1 cellular context compared by ENCODE assay signal in genomic region chr17:72092710-72093322, GRCh38.
A peak's percentile ranks its signal among the peaks of the same experiment; 100 is the strongest.
TF ChIP-seq lines count a peak whose summit lies in the region.

No MANE protein-coding gene starts in this region.

TF ChIP-seq in HepG2, 621 proteins besides CTCF, POLR2A, EP300 and RAD21 (continued from another document and continues in another):
- TF ChIP-seq, protein P1, sequence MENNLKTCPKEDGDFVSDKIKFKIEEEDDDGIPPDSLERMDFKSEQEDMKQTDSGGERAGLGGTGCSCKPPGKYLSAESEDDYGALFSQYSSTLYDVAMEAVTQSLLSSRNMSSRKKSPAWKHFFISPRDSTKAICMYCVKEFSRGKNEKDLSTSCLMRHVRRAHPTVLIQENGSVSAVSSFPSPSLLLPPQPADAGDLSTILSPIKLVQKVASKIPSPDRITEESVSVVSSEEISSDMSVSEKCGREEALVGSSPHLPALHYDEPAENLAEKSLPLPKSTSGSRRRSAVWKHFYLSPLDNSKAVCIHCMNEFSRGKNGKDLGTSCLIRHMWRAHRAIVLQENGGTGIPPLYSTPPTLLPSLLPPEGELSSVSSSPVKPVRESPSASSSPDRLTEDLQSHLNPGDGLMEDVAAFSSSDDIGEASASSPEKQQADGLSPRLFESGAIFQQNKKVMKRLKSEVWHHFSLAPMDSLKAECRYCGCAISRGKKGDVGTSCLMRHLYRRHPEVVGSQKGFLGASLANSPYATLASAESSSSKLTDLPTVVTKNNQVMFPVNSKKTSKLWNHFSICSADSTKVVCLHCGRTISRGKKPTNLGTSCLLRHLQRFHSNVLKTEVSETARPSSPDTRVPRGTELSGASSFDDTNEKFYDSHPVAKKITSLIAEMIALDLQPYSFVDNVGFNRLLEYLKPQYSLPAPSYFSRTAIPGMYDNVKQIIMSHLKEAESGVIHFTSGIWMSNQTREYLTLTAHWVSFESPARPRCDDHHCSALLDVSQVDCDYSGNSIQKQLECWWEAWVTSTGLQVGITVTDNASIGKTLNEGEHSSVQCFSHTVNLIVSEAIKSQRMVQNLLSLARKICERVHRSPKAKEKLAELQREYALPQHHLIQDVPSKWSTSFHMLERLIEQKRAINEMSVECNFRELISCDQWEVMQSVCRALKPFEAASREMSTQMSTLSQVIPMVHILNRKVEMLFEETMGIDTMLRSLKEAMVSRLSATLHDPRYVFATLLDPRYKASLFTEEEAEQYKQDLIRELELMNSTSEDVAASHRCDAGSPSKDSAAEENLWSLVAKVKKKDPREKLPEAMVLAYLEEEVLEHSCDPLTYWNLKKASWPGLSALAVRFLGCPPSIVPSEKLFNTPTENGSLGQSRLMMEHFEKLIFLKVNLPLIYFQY (CRISPR knock-in tag; IDR thresholded peaks at IDR 0.05; ENCODE audit: borderline replicate concordance): peak; percentile 74; the same call in 1 of the 2 replicates
- TF ChIP-seq YEATS2 (CRISPR knock-in tag; IDR thresholded peaks at IDR 0.05; ENCODE audit: borderline replicate concordance) (no peak), SMARCC2 (IDR thresholded peaks at IDR 0.05) (no peak), ATF7-NPFF (CRISPR knock-in tag; IDR thresholded peaks at IDR 0.05; ENCODE audit: low read depth) (no peak), GLI4 (CRISPR knock-in tag; IDR thresholded peaks at IDR 0.05; ENCODE audit: borderline replicate concordance) (no peak), HNRNPK (IDR thresholded peaks at IDR 0.05; ENCODE audit: low read depth, low read length, poor library complexity, severe bottlenecking) (no peak), ZFP90 (CRISPR knock-in tag; IDR thresholded peaks at IDR 0.05; ENCODE audit: borderline replicate concordance) (peak; percentile 82; the same call in 1 of the 2 replicates), ZNF644 (CRISPR knock-in tag; IDR thresholded peaks at IDR 0.05; ENCODE audit: low read depth) (peak; percentile 98), E2F2 (CRISPR knock-in tag; IDR thresholded peaks at IDR 0.05; ENCODE audit: borderline replicate concordance) (no peak), ZNF607 (CRISPR knock-in tag; IDR thresholded peaks at IDR 0.05; ENCODE audit: borderline replicate concordance) (no peak), MLX (CRISPR knock-in tag; IDR thresholded peaks at IDR 0.05) (0 out of 2 replicates have a peak, but pooled peaks have one; percentile 23), RARA (CRISPR knock-in tag; IDR thresholded peaks at IDR 0.05) (peak; percentile 99), ZNF557 (CRISPR knock-in tag; IDR thresholded peaks at IDR 0.05) (peak; percentile 88; the same call in 1 of the 2 replicates), SETDB1 (CRISPR knock-in tag; IDR thresholded peaks at IDR 0.05; ENCODE audit: borderline replicate concordance) (no peak), BORCS8-MEF2B (CRISPR knock-in tag; IDR thresholded peaks at IDR 0.05) (no peak; the same call in 1 of the 2 replicates), CBX5 (CRISPR knock-in tag; IDR thresholded peaks at IDR 0.05; ENCODE audit: borderline replicate concordance) (peak; percentile 76; the same call in 1 of the 2 replicates), STAG1 (CRISPR knock-in tag; IDR thresholded peaks at IDR 0.05) (peak; percentile 72), ZNF691 (CRISPR knock-in tag; IDR thresholded peaks at IDR 0.05; ENCODE audit: borderline replicate concordance, low read depth) (0 out of 2 replicates have a peak, but pooled peaks have one; percentile 34), SYNCRIP (IDR thresholded peaks at IDR 0.05; ENCODE audit: insufficient read depth, low read depth, low read length) (no peak), TRAFD1 (CRISPR knock-in tag; IDR thresholded peaks at IDR 0.05; ENCODE audit: borderline replicate concordance) (no peak), PTBP1 (IDR thresholded peaks at IDR 0.05; ENCODE audit: low read depth, low read length, poor library complexity, severe bottlenecking) (no peak), ZNF510 (CRISPR knock-in tag; IDR thresholded peaks at IDR 0.05; ENCODE audit: low read depth) (no peak), MNT (IDR thresholded peaks at IDR 0.05) (no peak), ZNF24 (IDR thresholded peaks at IDR 0.05) (no peak), GATAD2A (CRISPR knock-in tag; IDR thresholded peaks at IDR 0.05) (peak; percentile 96), RBM39 (IDR thresholded peaks at IDR 0.05; ENCODE audit: low read depth, low read length, poor library complexity, severe bottlenecking) (no peak), BHLHE40 (IDR thresholded peaks at IDR 0.05; ENCODE audit: low read length) (no peak), HIVEP1 (CRISPR knock-in tag; IDR thresholded peaks at IDR 0.05) (no peak), IKZF1 (IDR thresholded peaks at IDR 0.05) (no peak), ZNF34 (CRISPR knock-in tag; IDR thresholded peaks at IDR 0.05; ENCODE audit: borderline replicate concordance) (no peak), JDP2 (CRISPR knock-in tag; IDR thresholded peaks at IDR 0.05; ENCODE audit: borderline replicate concordance) (no peak), ZNF7 (CRISPR knock-in tag; IDR thresholded peaks at IDR 0.05) (no peak), ZNF33B (CRISPR knock-in tag; IDR thresholded peaks at IDR 0.05) (no peak), ZNF331 (CRISPR knock-in tag; IDR thresholded peaks at IDR 0.05) (peak; percentile 94), ARID2 (CRISPR knock-in tag; IDR thresholded peaks at IDR 0.05; ENCODE audit: borderline replicate concordance) (no peak), ZNF839 (CRISPR knock-in tag; IDR thresholded peaks at IDR 0.05; ENCODE audit: borderline replicate concordance) (no peak), HNRNPH1 (optimal IDR thresholded peaks at IDR 0.05; ENCODE audit: low read depth, low read length) (no peak), ZNF768 (CRISPR knock-in tag; IDR thresholded peaks at IDR 0.05) (no peak), U2AF2 (IDR thresholded peaks at IDR 0.05; ENCODE audit: low read depth, low read length) (no peak), DPF2 (CRISPR knock-in tag; IDR thresholded peaks at IDR 0.05; ENCODE audit: borderline replicate concordance, low read depth) (peak; percentile 89), DNMT1 (CRISPR knock-in tag; IDR thresholded peaks at IDR 0.05) (no peak), ZNF616 (CRISPR knock-in tag; IDR thresholded peaks at IDR 0.05; ENCODE audit: low read depth) (no peak)
- TF ChIP-seq, protein P2, sequence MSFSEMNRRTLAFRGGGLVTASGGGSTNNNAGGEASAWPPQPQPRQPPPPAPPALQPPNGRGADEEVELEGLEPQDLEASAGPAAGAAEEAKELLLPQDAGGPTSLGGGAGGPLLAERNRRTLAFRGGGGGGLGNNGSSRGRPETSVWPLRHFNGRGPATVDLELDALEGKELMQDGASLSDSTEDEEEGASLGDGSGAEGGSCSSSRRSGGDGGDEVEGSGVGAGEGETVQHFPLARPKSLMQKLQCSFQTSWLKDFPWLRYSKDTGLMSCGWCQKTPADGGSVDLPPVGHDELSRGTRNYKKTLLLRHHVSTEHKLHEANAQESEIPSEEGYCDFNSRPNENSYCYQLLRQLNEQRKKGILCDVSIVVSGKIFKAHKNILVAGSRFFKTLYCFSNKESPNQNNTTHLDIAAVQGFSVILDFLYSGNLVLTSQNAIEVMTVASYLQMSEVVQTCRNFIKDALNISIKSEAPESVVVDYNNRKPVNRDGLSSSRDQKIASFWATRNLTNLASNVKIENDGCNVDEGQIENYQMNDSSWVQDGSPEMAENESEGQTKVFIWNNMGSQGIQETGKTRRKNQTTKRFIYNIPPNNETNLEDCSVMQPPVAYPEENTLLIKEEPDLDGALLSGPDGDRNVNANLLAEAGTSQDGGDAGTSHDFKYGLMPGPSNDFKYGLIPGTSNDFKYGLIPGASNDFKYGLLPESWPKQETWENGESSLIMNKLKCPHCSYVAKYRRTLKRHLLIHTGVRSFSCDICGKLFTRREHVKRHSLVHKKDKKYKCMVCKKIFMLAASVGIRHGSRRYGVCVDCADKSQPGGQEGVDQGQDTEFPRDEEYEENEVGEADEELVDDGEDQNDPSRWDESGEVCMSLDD (CRISPR knock-in tag; IDR thresholded peaks at IDR 0.05; ENCODE audit: borderline replicate concordance): no peak
- TF ChIP-seq, protein P3, sequence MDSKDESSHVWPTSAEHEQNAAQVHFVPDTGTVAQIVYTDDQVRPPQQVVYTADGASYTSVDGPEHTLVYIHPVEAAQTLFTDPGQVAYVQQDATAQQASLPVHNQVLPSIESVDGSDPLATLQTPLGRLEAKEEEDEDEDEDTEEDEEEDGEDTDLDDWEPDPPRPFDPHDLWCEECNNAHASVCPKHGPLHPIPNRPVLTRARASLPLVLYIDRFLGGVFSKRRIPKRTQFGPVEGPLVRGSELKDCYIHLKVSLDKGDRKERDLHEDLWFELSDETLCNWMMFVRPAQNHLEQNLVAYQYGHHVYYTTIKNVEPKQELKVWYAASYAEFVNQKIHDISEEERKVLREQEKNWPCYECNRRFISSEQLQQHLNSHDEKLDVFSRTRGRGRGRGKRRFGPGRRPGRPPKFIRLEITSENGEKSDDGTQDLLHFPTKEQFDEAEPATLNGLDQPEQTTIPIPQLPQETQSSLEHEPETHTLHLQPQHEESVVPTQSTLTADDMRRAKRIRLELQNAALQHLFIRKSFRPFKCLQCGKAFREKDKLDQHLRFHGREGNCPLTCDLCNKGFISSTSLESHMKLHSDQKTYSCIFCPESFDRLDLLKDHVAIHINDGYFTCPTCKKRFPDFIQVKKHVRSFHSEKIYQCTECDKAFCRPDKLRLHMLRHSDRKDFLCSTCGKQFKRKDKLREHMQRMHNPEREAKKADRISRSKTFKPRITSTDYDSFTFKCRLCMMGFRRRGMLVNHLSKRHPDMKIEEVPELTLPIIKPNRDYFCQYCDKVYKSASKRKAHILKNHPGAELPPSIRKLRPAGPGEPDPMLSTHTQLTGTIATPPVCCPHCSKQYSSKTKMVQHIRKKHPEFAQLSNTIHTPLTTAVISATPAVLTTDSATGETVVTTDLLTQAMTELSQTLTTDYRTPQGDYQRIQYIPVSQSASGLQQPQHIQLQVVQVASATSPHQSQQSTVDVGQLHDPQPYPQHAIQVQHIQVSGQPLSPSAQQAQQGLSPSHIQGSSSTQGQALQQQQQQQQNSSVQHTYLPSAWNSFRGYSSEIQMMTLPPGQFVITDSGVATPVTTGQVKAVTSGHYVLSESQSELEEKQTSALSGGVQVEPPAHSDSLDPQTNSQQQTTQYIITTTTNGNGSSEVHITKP (CRISPR knock-in tag; IDR thresholded peaks at IDR 0.05; ENCODE audit: low read depth): peak; percentile 59; the same call in 1 of the 2 replicates
- TF ChIP-seq, protein P4, sequence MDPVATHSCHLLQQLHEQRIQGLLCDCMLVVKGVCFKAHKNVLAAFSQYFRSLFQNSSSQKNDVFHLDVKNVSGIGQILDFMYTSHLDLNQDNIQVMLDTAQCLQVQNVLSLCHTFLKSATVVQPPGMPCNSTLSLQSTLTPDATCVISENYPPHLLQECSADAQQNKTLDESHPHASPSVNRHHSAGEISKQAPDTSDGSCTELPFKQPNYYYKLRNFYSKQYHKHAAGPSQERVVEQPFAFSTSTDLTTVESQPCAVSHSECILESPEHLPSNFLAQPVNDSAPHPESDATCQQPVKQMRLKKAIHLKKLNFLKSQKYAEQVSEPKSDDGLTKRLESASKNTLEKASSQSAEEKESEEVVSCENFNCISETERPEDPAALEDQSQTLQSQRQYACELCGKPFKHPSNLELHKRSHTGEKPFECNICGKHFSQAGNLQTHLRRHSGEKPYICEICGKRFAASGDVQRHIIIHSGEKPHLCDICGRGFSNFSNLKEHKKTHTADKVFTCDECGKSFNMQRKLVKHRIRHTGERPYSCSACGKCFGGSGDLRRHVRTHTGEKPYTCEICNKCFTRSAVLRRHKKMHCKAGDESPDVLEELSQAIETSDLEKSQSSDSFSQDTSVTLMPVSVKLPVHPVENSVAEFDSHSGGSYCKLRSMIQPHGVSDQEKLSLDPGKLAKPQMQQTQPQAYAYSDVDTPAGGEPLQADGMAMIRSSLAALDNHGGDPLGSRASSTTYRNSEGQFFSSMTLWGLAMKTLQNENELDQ (CRISPR knock-in tag; IDR thresholded peaks at IDR 0.05; ENCODE audit: borderline replicate concordance): no peak
